ENCODE assay signal across 6 cellular contexts in genomic region chr17:18315498-18316360, GRCh38. TPM values are rescaled to one million over a fixed set of nuclear protein-coding genes. Genes with fewer than 3 reads are reported as not detected.
DNase-seq lines count a peak whose midpoint lies in the region; ATAC-seq and TF ChIP-seq lines count a peak whose summit lies in the region.

No MANE protein-coding gene starts in this region.

- TF ChIP-seq CTCF in lower leg skin (IDR thresholded peaks at IDR 0.05), result no peak

- ATAC-seq in HG03066 (IDR thresholded peaks at IDR 0.05; ENCODE audit: low read depth, unreplicated experiment), result peak; percentile 6
- ATAC-seq in activated CD8-positive, alpha-beta T cell treated with anti-CD3 and anti-CD28 coated beads, Interleukin-2, amount 10 ng/mL, durations not matched to agents 7 days and 5 days, result peak; percentile 20

- no peak for TF ChIP-seq POLR2A in lower leg skin (IDR thresholded peaks at IDR 0.05)

- H3K36me3 Mint-ChIP-seq in activated CD8-positive, alpha-beta T cell treated with anti-CD3 and anti-CD28 coated beads, Interleukin-2, amount 10 ng/mL, durations not matched to agents 7 days and 5 days (ENCODE audit: low read depth), result peaks cover 60% of the 10 kb centered on the region

- H3K27me3 Mint-ChIP-seq in activated CD8-positive, alpha-beta T cell treated with anti-CD3 and anti-CD28 coated beads, Interleukin-2, amount 10 ng/mL, durations not matched to agents 7 days and 5 days (ENCODE audit: low read depth), result no peaks in the 10 kb centered on the region

- H3K4me3 ChIP-seq in lower leg skin (ENCODE audit: low read depth, poor library complexity, severe bottlenecking), result peak overlapping the region; percentile 75

- H3K4me1 Mint-ChIP-seq in activated CD8-positive, alpha-beta T cell treated with anti-CD3 and anti-CD28 coated beads, Interleukin-2, amount 10 ng/mL, durations not matched to agents 7 days and 5 days (ENCODE audit: low read depth), result peaks cover 75% of the 10 kb centered on the region

- peak overlapping the region; percentile 98 for H3K27ac Mint-ChIP-seq in activated CD8-positive, alpha-beta T cell treated with anti-CD3 and anti-CD28 coated beads, Interleukin-2, amount 10 ng/mL, durations not matched to agents 7 days and 5 days

- POLR2A ChIA-PET in activated CD8-positive, alpha-beta T cell treated with anti-CD3 and anti-CD28 coated beads, Interleukin-2, amount 10 ng/mL, durations not matched to agents 7 days and 5 days (lab: Charles Lee), result interaction anchor here (1.0 to 1.2 kb wide), 4 partner anchors 13 to 133 kb away, joined by 3 read pairs; no protein-coding TSS in a partner anchor

- DNase-seq in activated CD8-positive, alpha-beta T cell treated with anti-CD3 and anti-CD28 coated beads, Interleukin-2, amount 10 ng/mL, durations not matched to agents 7 days and 5 days, result peak; percentile 67
- DNase-seq in lower leg skin (ENCODE audit: low spot score in 2 of 2), result no peak
- DNase-seq in GM03348 (ENCODE audit: low spot score), result no peak
- DNase-seq in medulla oblongata (ENCODE audit: extremely low spot score), result no peak
- DNase-seq in activated effector memory CD4-positive, alpha-beta T cell treated with Interleukin-2 at 50 U/mL for 16 hours, result no peak

- CTCF ChIA-PET in activated CD8-positive, alpha-beta T cell treated with anti-CD3 and anti-CD28 coated beads, Interleukin-2, amount 10 ng/mL, durations not matched to agents 7 days and 5 days (lab: Charles Lee), result interaction anchor here (1.0 kb wide), 1 partner anchor 106 kb away, joined by 3 read pairs; no protein-coding TSS in a partner anchor

- H3K4me3 Mint-ChIP-seq in activated CD8-positive, alpha-beta T cell treated with anti-CD3 and anti-CD28 coated beads, Interleukin-2, amount 10 ng/mL, durations not matched to agents 7 days and 5 days, result peak overlapping the region; percentile 84

- no peaks in the 10 kb centered on the region for H3K9me3 Mint-ChIP-seq in activated CD8-positive, alpha-beta T cell treated with anti-CD3 and anti-CD28 coated beads, Interleukin-2, amount 10 ng/mL, durations not matched to agents 7 days and 5 days (ENCODE audit: insufficient read depth)

- 27 to 28% methylated on average over 36 to 37 of the region's 37 CpGs for WGBS in lower leg skin, 2 donors

- intact Hi-C loops in lower leg skin (cut with DNase I; ENCODE audit: low total_unique reads), result no loop called here

RNA-seq across cellular contexts. Expression of gene SMCR8, which starts 0.6 kb away (rescaled TPM):
- total RNA-seq in activated CD8-positive, alpha-beta T cell treated with anti-CD3 and anti-CD28 coated beads, Interleukin-2, amount 10 ng/mL, durations not matched to agents 7 days and 5 days, result 10 to 100 TPM; 23.7 TPM
- 10 to 100 TPM; 14.0 to 23.7 (median 18.4) TPM for total RNA-seq in lower leg skin

RNA-seq across cellular contexts. Expression of gene TOP3A, which starts 0.9 kb away (rescaled TPM):
- 10 to 100 TPM; 75.9 to 77.3 TPM for total RNA-seq in activated CD8-positive, alpha-beta T cell treated with anti-CD3 and anti-CD28 coated beads, Interleukin-2, amount 10 ng/mL, durations not matched to agents 7 days and 5 days
- 10 to 100 TPM; 18.7 to 46.4 (median 28.4) TPM for total RNA-seq in lower leg skin

RNA-seq across cellular contexts. Expression of gene SHMT1, which starts 47.6 kb away (rescaled TPM):
- total RNA-seq in activated CD8-positive, alpha-beta T cell treated with anti-CD3 and anti-CD28 coated beads, Interleukin-2, amount 10 ng/mL, durations not matched to agents 7 days and 5 days, result 10 to 100 TPM; 60.7 to 61.8 TPM
- total RNA-seq in lower leg skin, result 10 to 100 TPM; 49.2 to 63.8 (median 54.6) TPM

RNA-seq across cellular contexts. Expression of gene MIEF2, which starts 55.3 kb away (rescaled TPM):
- total RNA-seq in activated CD8-positive, alpha-beta T cell treated with anti-CD3 and anti-CD28 coated beads, Interleukin-2, amount 10 ng/mL, durations not matched to agents 7 days and 5 days, result 10 to 100 TPM in 1 of 2 experiments, 1 to 10 TPM in 1; 9.0 to 11.1 TPM
- total RNA-seq in lower leg skin, result 10 to 100 TPM; 24.3 to 57.7 (median 34.2) TPM

RNA-seq across cellular contexts. Expression of gene FLII, which starts 57.2 kb away (rescaled TPM):
- 100 to 1,000 TPM; 338 to 364 TPM for total RNA-seq in activated CD8-positive, alpha-beta T cell treated with anti-CD3 and anti-CD28 coated beads, Interleukin-2, amount 10 ng/mL, durations not matched to agents 7 days and 5 days
- 100 to 1,000 TPM; 202 to 292 (median 238) TPM for total RNA-seq in lower leg skin
